ENCODE assay signal across 8 cellular contexts in the genomic region with DNA sequence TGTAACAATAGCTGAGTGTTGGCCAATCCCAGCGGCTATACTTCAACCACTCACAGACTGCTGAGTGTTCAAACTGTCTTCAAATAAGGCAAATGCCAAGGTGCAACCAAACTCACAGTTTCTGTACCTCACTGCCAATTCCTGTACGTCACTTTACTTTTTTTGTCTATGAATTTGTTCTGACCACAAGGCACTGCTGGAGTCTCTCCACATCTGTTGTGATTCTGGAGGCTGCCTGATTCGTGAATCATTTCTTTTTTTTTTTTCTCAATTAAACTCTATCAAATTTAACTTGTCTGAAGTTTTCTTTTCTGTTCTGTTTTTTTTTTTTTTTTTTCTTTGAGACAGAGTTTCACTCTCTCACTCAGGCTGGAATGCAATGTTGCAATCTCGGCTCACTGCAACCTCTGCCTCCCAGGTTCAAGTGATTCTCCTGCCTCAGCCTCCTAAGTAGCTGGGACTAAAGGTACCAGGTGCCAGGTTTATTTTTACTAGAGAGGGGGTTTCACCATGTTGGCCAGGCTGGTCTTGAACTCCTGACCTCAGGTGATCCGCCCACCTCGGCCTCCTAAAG.
A peak's percentile ranks its signal among the peaks of the same experiment; 100 is the strongest.
DNase-seq lines count a peak whose midpoint lies in the region; ATAC-seq and TF ChIP-seq lines count a peak whose summit lies in the region.
"Not testable (repeated sequence)": the region's sequence is repeated elsewhere in the genome, so short reads cannot be mapped to it uniquely, and the experiment has no call there.

No MANE protein-coding gene starts in this region.

- H3K9me2 ChIP-seq in SK-N-SH = not testable (repeated sequence)

- not testable (repeated sequence) for H3K79me2 ChIP-seq in SK-N-SH (ENCODE audit: insufficient read depth)

- POLR2A ChIA-PET in BJ (lab: Charles Lee); SK-N-SH (lab: Yijun Ruan, JAX): not testable (repeated sequence)

- H2AFZ ChIP-seq in SK-N-SH (ENCODE audit: low read depth) = not testable (repeated sequence)

- peak overlapping the region; percentile 39; the same call in 1 of the 2 replicates for H3K4me2 ChIP-seq in SK-N-SH

- not testable (repeated sequence) for H3K4me3 ChIP-seq in BJ (ENCODE audit: low read depth, low read length); SK-N-SH (ENCODE audit: low read depth in 2 of 2, low read length in 1 of 2); fibroblast of mammary gland (ENCODE audit: control insufficient read depth, low read depth, low read length); thoracic aorta

- WGBS in SK-N-SH (ENCODE audit: low lambda C conversion rate) = 60% methylated on average over 6 of the region's 6 CpGs

- H3F3A ChIP-seq in SK-N-SH (replicated peaks; ENCODE audit: insufficient read depth) = not testable (repeated sequence)

- not testable (repeated sequence) for H4K20me1 ChIP-seq in SK-N-SH (ENCODE audit: insufficient read depth)

- DNase-seq in BJ (ENCODE audit: low read depth) (peak; percentile 91), HCEC 1CT (peak; percentile 85), NCI-H226 (peak; percentile 75), brain pericyte (ENCODE audit: low read depth, low spot score) (peak; percentile 55), fibroblast of mammary gland (ENCODE audit: low read depth) (peak; percentile 98), myocyte (ENCODE audit: low read depth) (peak; percentile 53)
- not testable (repeated sequence) for DNase-seq in SK-N-SH; thoracic aorta (ENCODE audit: low spot score)

- TF ChIP-seq RAD21 in SK-N-SH (IDR thresholded peaks at IDR 0.05; ENCODE audit: low read length) = not testable (repeated sequence)

- not testable (repeated sequence) for H3K36me3 ChIP-seq in BJ (ENCODE audit: control insufficient read depth, insufficient read depth, low read length); SK-N-SH (replicated peaks in 1 of 2; ENCODE audit: control insufficient read depth in 1 of 2, insufficient read depth in 2 of 2, low read length in 1 of 2); thoracic aorta

- H3K9me3 ChIP-seq in SK-N-SH, thoracic aorta: not testable (repeated sequence)

- not testable (repeated sequence) for H3K27me3 ChIP-seq in BJ (ENCODE audit: control insufficient read depth, insufficient read depth, low read length); SK-N-SH (ENCODE audit: insufficient read depth); thoracic aorta (replicated peaks; ENCODE audit: insufficient read depth)

- H3K4me1 ChIP-seq in SK-N-SH (ENCODE audit: control insufficient read depth in 1 of 2, insufficient read depth in 2 of 2, low read depth in 1 of 2, low read length in 1 of 2) = peaks cover 4 to 13% of the 10 kb centered on the region in 2 experiments; a peak in 3 of 4 replicates
- H3K4me1 ChIP-seq in thoracic aorta (ENCODE audit: control insufficient read depth in 1 of 2, low read depth in 2 of 2) = not testable (repeated sequence)

- CTCF ChIA-PET in BJ (lab: Yijun Ruan, JAX); SK-N-SH (lab: Yijun Ruan, JAX): not testable (repeated sequence)

- TF ChIP-seq CTCF in BJ (IDR thresholded peaks at IDR 0.05; ENCODE audit: insufficient read depth, low read depth, low read length); SK-N-SH (IDR thresholded peaks at IDR 0.05); fibroblast of mammary gland (conservative IDR thresholded peaks at IDR 0.05; ENCODE audit: control insufficient read depth, insufficient read depth, low read depth, low read length); thoracic aorta (IDR thresholded peaks at IDR 0.05): not testable (repeated sequence)

- peak; percentile 71 for ATAC-seq in thoracic aorta (ENCODE audit: insufficient number of reproducible peaks, low FRiP score, low read depth)

- peak overlapping the region in 1 of 2 experiments; percentile 40; a peak in 2 of 4 replicates for H3K27ac ChIP-seq in SK-N-SH (ENCODE audit: low read depth in 2 of 2, low read length in 1 of 2)
- H3K27ac ChIP-seq in thoracic aorta = not testable (repeated sequence)

- H3K9ac ChIP-seq in SK-N-SH = not testable (repeated sequence)

- peak in 1 of 2 experiments; percentile 33; a peak in 1 of 4 replicates for TF ChIP-seq EP300 in SK-N-SH (IDR thresholded peaks at IDR 0.05; ENCODE audit: borderline replicate concordance in 1 of 2, low read depth in 1 of 2, low read length in 1 of 2)

TF ChIP-seq in SK-N-SH, 30 proteins besides CTCF, POLR2A, EP300 and RAD21:
- TF ChIP-seq JUND (IDR thresholded peaks at IDR 0.05) = peak; percentile 36; the same call in 1 of the 2 replicates
- peak; percentile 76 for TF ChIP-seq TCF12 (IDR thresholded peaks at IDR 0.05)
- peak; percentile 27; the same call in 1 of the 2 replicates for TF ChIP-seq NFIC (IDR thresholded peaks at IDR 0.05; ENCODE audit: borderline replicate concordance)
- TF ChIP-seq, protein P1, sequence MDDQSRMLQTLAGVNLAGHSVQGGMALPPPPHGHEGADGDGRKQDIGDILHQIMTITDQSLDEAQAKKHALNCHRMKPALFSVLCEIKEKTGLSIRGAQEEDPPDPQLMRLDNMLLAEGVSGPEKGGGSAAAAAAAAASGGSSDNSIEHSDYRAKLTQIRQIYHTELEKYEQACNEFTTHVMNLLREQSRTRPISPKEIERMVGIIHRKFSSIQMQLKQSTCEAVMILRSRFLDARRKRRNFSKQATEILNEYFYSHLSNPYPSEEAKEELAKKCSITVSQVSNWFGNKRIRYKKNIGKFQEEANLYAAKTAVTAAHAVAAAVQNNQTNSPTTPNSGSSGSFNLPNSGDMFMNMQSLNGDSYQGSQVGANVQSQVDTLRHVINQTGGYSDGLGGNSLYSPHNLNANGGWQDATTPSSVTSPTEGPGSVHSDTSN (IDR thresholded peaks at IDR 0.05) = peak; percentile 38; the same call in 1 of the 2 replicates
